ENCODE assay signal across 22 cellular contexts in genomic region chr20:41224281-41224680, GRCh38.
A peak's percentile ranks its signal among the peaks of the same experiment; 100 is the strongest.
DNase-seq lines count a peak whose midpoint lies in the region; ATAC-seq, FAIRE-seq and TF ChIP-seq lines count a peak whose summit lies in the region.
"Had no signal": no experiment of that assay in that cellular context is flagged by ENCODE, and none has a peak within 500 bp of the region (broad histone marks: within the 10 kb centered on the region; RNA-seq: fewer than 3 reads in every experiment).

No MANE protein-coding gene starts in this region.

- peak overlapping the region; percentile 45 for H3K4me2 ChIP-seq in Loucy (ENCODE audit: low read depth, low read length, poor library complexity, severe bottlenecking)
- H3K4me2 ChIP-seq in K562 (ENCODE audit: insufficient read depth, low read length) = no peak overlapping the region
- H3K4me2 ChIP-seq: GM23338 had no signal

- H3K4me1 ChIP-seq in Loucy (ENCODE audit: insufficient read depth, low read length, poor library complexity, severe bottlenecking) (peaks cover 48% of the 10 kb centered on the region), K562 (replicated peaks in 1 of 2; ENCODE audit: control insufficient read depth in 2 of 2, insufficient read depth in 2 of 2, low read length in 2 of 2) (no peaks in the 10 kb centered on the region)

- no peak for FAIRE-seq in K562 (lab: Jason Lieb, UNC)
- FAIRE-seq: GM12892, HepG2 had no signal

- TF ChIP-seq EP300 in K562 (IDR thresholded peaks at IDR 0.05; ENCODE audit: low read length) = no peak

- no peaks in the 10 kb centered on the region for H3K9me2 ChIP-seq in Loucy (replicated peaks; ENCODE audit: low read depth, low read length)

- H2AFZ ChIP-seq in Loucy (ENCODE audit: low read length) = no peak overlapping the region
- no peak overlapping the region for H2AFZ ChIP-seq in K562 (ENCODE audit: low read depth, low read length)
- H2AFZ ChIP-seq: GM23338 had no signal

- no peaks in the 10 kb centered on the region for H3F3A ChIP-seq in Loucy (ENCODE audit: low read depth)

- DNase-seq in MV-4-11 (lab: John Stamatoyannopoulos, UW) (peak; percentile 74), K562 (ENCODE audit: extremely low read depth in 1 of 4, low spot score in 3 of 4) (no peak), memory B cell (ENCODE audit: low spot score in 2 of 2) (no peak), posterior vena cava (ENCODE audit: low spot score) (no peak)
- no peak for DNase-seq in activated naive CD8-positive, alpha-beta T cell treated with anti-CD3 and anti-CD28 coated beads, Interleukin-2, amount 50 U/mL, for 24 hours
- DNase-seq: ACHN, C1 segment of cervical spinal cord, DMS79, HCEC 1CT, KG1, NCI-H1092 treated with DMSO at 0.1 percent for 48 hours, NCI-H1694, NCI-H2107, NCI-H2227 treated with DMSO at 0.1 percent for 48 hours, NCI-H510A treated with DMSO at 0.1 percent for 48 hours, NCI-H774 had no signal

- peaks cover 2% of the 10 kb centered on the region for H3K36me3 Mint-ChIP-seq in memory B cell
- no peaks in the 10 kb centered on the region for H3K36me3 Mint-ChIP-seq in activated naive CD8-positive, alpha-beta T cell treated with anti-CD3 and anti-CD28 coated beads, Interleukin-2, amount 50 U/mL, for 24 hours (ENCODE audit: low read depth)

- POLR2A ChIA-PET in K562 (lab: Yijun Ruan, JAX) = interaction anchor here (0.6 to 1.9 kb wide), 6 partner anchors 8 to 258 kb away, joined by 3 to 5 read pairs (median 4); no protein-coding TSS in a partner anchor

- H3K27me3 ChIP-seq in Loucy (ENCODE audit: insufficient read depth, low read length, poor library complexity, severe bottlenecking) = no peaks in the 10 kb centered on the region
- no peaks in the 10 kb centered on the region for H3K27me3 ChIP-seq in K562 (ENCODE audit: control insufficient read depth in 2 of 2, insufficient read depth in 2 of 2, low read length in 2 of 2)

- H3K4me3 ChIP-seq in Loucy (ENCODE audit: low read length, poor library complexity, severe bottlenecking) (no peak overlapping the region), K562 (no peak overlapping the region)
- H3K4me3 ChIP-seq: GM23338 had no signal

- H3K4me1 Mint-ChIP-seq in memory B cell = no peaks in the 10 kb centered on the region
- no peaks in the 10 kb centered on the region for H3K4me1 Mint-ChIP-seq in activated naive CD8-positive, alpha-beta T cell treated with anti-CD3 and anti-CD28 coated beads, Interleukin-2, amount 50 U/mL, for 24 hours
- H3K4me1 Mint-ChIP-seq: GM23338 had no signal

- H3K27me3 Mint-ChIP-seq in memory B cell = no peaks in the 10 kb centered on the region
- no peaks in the 10 kb centered on the region for H3K27me3 Mint-ChIP-seq in activated naive CD8-positive, alpha-beta T cell treated with anti-CD3 and anti-CD28 coated beads, Interleukin-2, amount 50 U/mL, for 24 hours

- TF ChIP-seq POLR2A in K562 (conservative IDR thresholded peaks at IDR 0.05) = no peak

- no peaks in the 10 kb centered on the region for H3K79me2 ChIP-seq in Loucy (ENCODE audit: insufficient read depth, low read length)
- H3K79me2 ChIP-seq in K562 (ENCODE audit: control insufficient read depth, insufficient read depth, low read length) = no peaks in the 10 kb centered on the region

- H3K9me3 Mint-ChIP-seq in memory B cell = no peaks in the 10 kb centered on the region
- H3K9me3 Mint-ChIP-seq in activated naive CD8-positive, alpha-beta T cell treated with anti-CD3 and anti-CD28 coated beads, Interleukin-2, amount 50 U/mL, for 24 hours = no peaks in the 10 kb centered on the region
- H3K9me3 Mint-ChIP-seq: GM23338 had no signal

- in situ Hi-C loops in K562 (cut with MboI) = no loop called here

- H3K36me3 ChIP-seq in Loucy (ENCODE audit: insufficient read depth, low read length) = no peaks in the 10 kb centered on the region
- no peaks in the 10 kb centered on the region for H3K36me3 ChIP-seq in K562 (ENCODE audit: control insufficient read depth, insufficient read depth, low read length)

- H3K9me3 ChIP-seq in Loucy (ENCODE audit: insufficient read depth, low read depth, low read length) = no peaks in the 10 kb centered on the region
- no peaks in the 10 kb centered on the region for H3K9me3 ChIP-seq in K562 (replicated peaks; ENCODE audit: control insufficient read depth, insufficient read depth, low read depth, low read length)

- WGBS in K562 (ENCODE audit: insufficient coverage, low coverage, missing lambda C conversion rate) = 65% methylated on average over 1 of the region's 1 CpG

- no peak overlapping the region for H3K4me3 Mint-ChIP-seq in memory B cell
- no peak overlapping the region for H3K4me3 Mint-ChIP-seq in activated naive CD8-positive, alpha-beta T cell treated with anti-CD3 and anti-CD28 coated beads, Interleukin-2, amount 50 U/mL, for 24 hours
- H3K4me3 Mint-ChIP-seq: GM23338 had no signal

- peak overlapping the region; percentile 43 for H3K27ac Mint-ChIP-seq in memory B cell
- H3K27ac Mint-ChIP-seq in activated naive CD8-positive, alpha-beta T cell treated with anti-CD3 and anti-CD28 coated beads, Interleukin-2, amount 50 U/mL, for 24 hours = no peak overlapping the region
- H3K27ac Mint-ChIP-seq: GM23338 had no signal

- H3K9ac ChIP-seq in Loucy (ENCODE audit: low read depth, low read length, poor library complexity, severe bottlenecking) (peak overlapping the region; percentile 22), K562 (ENCODE audit: insufficient read depth in 1 of 2, low read depth in 2 of 2, low read length in 2 of 2) (no peak overlapping the region)

- TF ChIP-seq RAD21 in K562 (CRISPR knock-in tag; conservative IDR thresholded peaks at IDR 0.05 in 1 of 2, IDR thresholded peaks at IDR 0.05 in 1 of 2) = no peak

- no peaks in the 10 kb centered on the region for H3K9me1 ChIP-seq in K562 (ENCODE audit: control insufficient read depth, insufficient read depth, low read length)

- CTCF ChIA-PET in K562 (lab: Yijun Ruan, JAX; ENCODE audit: low intra/inter-chr PET ratio) = no interaction called here

- ATAC-seq in K562 (no peak), memory B cell (ENCODE audit: low read depth) (no peak), HG02759 (IDR thresholded peaks at IDR 0.05; ENCODE audit: unreplicated experiment) (no peak)
- ATAC-seq in activated naive CD8-positive, alpha-beta T cell treated with anti-CD3 and anti-CD28 coated beads, Interleukin-2, amount 50 U/mL, for 24 hours = no peak
- ATAC-seq: GM23338, HepG2, Panc1 had no signal

- no peak overlapping the region for H3K27ac ChIP-seq in K562 (ENCODE audit: extremely low read depth, low read depth, low read length)

- intact Hi-C loops in K562 (cut with micrococcal nuclease) (no loop called here), posterior vena cava (cut with DNase I) (no loop called here)

- no peaks in the 10 kb centered on the region for H4K20me1 ChIP-seq in Loucy (ENCODE audit: insufficient read depth, low read length, poor library complexity, severe bottlenecking)
- no peaks in the 10 kb centered on the region for H4K20me1 ChIP-seq in K562 (replicated peaks; ENCODE audit: control insufficient read depth, insufficient read depth, low read length)

- no TSS peak for BruUV-seq in K562 (replicated peaks; lab: Mats Ljungman, UMichigan)

- TF ChIP-seq CTCF in Loucy (conservative IDR thresholded peaks at IDR 0.05; ENCODE audit: low read length) (no peak), K562 (IDR thresholded peaks at IDR 0.05 in 2 of 3, conservative IDR thresholded peaks at IDR 0.05 in 1 of 3; ENCODE audit: insufficient read depth in 2 of 3, low read depth in 1 of 3, low read length in 3 of 3) (no peak)

TF ChIP-seq in K562, 482 proteins besides CTCF, POLR2A, EP300 and RAD21:
- TF ChIP-seq MEIS2 (IDR thresholded peaks at IDR 0.05; ENCODE audit: partially characterized antibody) = peak; percentile 15
- TF ChIP-seq PPARD (CRISPR knock-in tag; IDR thresholded peaks at IDR 0.05) = no peak
- TF ChIP-seq ZBTB5 (IDR thresholded peaks at IDR 0.05) = no peak
